ENCODE assay signal across 15 cellular contexts in the genomic region with DNA sequence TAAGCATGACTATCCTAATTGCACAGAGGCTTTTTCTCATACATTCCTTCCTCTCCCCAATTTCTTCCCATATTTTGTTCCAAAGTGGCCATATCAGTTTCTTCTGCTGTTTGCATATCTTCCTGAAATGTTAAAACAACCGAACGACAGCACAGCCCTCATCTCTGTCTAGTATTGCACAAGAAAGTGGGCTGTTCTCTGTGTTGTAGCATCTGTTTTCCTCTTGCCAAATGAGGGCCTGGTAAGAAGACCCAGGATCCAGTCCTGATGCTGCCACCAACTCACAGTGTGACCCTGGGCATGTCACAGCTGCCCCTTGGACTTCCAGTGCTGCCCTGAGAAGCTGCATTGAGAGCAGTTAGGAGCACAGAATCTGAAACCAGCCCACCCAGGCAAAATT. TPM values are rescaled to one million over a fixed set of nuclear protein-coding genes. Genes with fewer than 3 reads are reported as not detected.
A peak's percentile ranks its signal among the peaks of the same experiment; 100 is the strongest.
DNase-seq lines count a peak whose midpoint lies in the region; ATAC-seq and TF ChIP-seq lines count a peak whose summit lies in the region.
"Had no signal": no experiment of that assay in that cellular context is flagged by ENCODE, and none has a peak within 500 bp of the region (broad histone marks: within the 10 kb centered on the region; RNA-seq: fewer than 3 reads in every experiment).

No MANE protein-coding gene starts in this region.

- H3K9me3 ChIP-seq in BLaER1 treated with 17β-estradiol and CSF1 and Interleukin-3, amounts not matched to agents 10 nM and 100 nM (replicated peaks in 1 of 11): no peaks in the 10 kb centered on the region
- H3K9me3 ChIP-seq: heart left ventricle had no signal

- no peaks in the 10 kb centered on the region for H3K9me3 Mint-ChIP-seq in neural crest cell
- H3K9me3 Mint-ChIP-seq: activated naive CD4-positive, alpha-beta T cell treated with anti-CD3 and anti-CD28 coated beads for 36 hours had no signal

- H3K27ac Mint-ChIP-seq in neural crest cell (ENCODE audit: unreplicated experiment): no peak overlapping the region

- peaks cover 16 to 59% (median 29%) of the 10 kb centered on the region in 11 experiments for H3K36me3 ChIP-seq in BLaER1 treated with 17β-estradiol and CSF1 and Interleukin-3, amounts not matched to agents 10 nM and 100 nM

- no peaks in the 10 kb centered on the region; a peak in 2 of 22 replicates for H3K27me3 ChIP-seq in BLaER1 treated with 17β-estradiol and CSF1 and Interleukin-3, amounts not matched to agents 10 nM and 100 nM
- H3K27me3 ChIP-seq: heart left ventricle had no signal

- peaks cover 7% of the 10 kb centered on the region for H3K4me1 Mint-ChIP-seq in neural crest cell

- peaks cover 5% of the 10 kb centered on the region for H3K36me3 Mint-ChIP-seq in neural crest cell (ENCODE audit: low read depth)

- no peak for TF ChIP-seq CTCF in neural crest cell (conservative IDR thresholded peaks at IDR 0.05)

- H3K27me3 Mint-ChIP-seq in neural crest cell (ENCODE audit: low read depth): peaks cover 7% of the 10 kb centered on the region

- peak overlapping the region in 6 of 11 experiments; percentile 19 to 99 (median 56); a peak in 9 of 22 replicates for H3K9ac ChIP-seq in BLaER1 treated with 17β-estradiol and CSF1 and Interleukin-3, amounts not matched to agents 10 nM and 100 nM

- DNase-seq in LHCN-M2 (ENCODE audit: low read depth): peak; percentile 78
- DNase-seq in neural crest cell (ENCODE audit: low read depth, low spot score): no peak
- no peak for DNase-seq in NAMALWA (ENCODE audit: low spot score)
- DNase-seq in amniotic stem cell (lab: John Stamatoyannopoulos, UW): no peak
- no peak for DNase-seq in stimulated activated CD4-positive, alpha-beta T cell treated with anti-CD3 and anti-CD28 coated beads, Interleukin-2, amount 100 ng/mL, for 48 hours
- DNase-seq: activated CD4-positive, CD25-positive, alpha-beta regulatory T cell treated with anti-CD3 and anti-CD28 coated beads, Interleukin-2, amount 50 U/mL, for 72 hours; activated naive CD4-positive, alpha-beta T cell treated with anti-CD3 and anti-CD28 coated beads for 36 hours; heart left ventricle; left ventricle myocardium superior; NCI-H1436; NCI-H69; stimulated activated naive CD4-positive, alpha-beta T cell treated with Interleukin-2 at 50 U/mL for 16 hours had no signal

- peaks cover 41 to 74% (median 56%) of the 10 kb centered on the region in 10 experiments for H3K4me1 ChIP-seq in BLaER1 treated with 17β-estradiol and CSF1 and Interleukin-3, amounts not matched to agents 10 nM and 100 nM

- H4K20me1 ChIP-seq in BLaER1 treated with 17β-estradiol and CSF1 and Interleukin-3, amounts not matched to agents 10 nM and 100 nM: peaks cover 0 to 64% (median 0%) of the 10 kb centered on the region in 11 experiments; a peak in 7 of 22 replicates

- H3K4me2 ChIP-seq in BLaER1 treated with 17β-estradiol and CSF1 and Interleukin-3, amounts not matched to agents 10 nM and 100 nM: peak overlapping the region; percentile 32 to 97 (median 65); a peak in 20 of 22 replicates

- no peak for ATAC-seq in HG02885 (IDR thresholded peaks at IDR 0.05; ENCODE audit: poor library complexity, unreplicated experiment)
- ATAC-seq: heart left ventricle, left ventricle myocardium superior had no signal

- peak overlapping the region; percentile 34 to 99 (median 62); a peak in 21 of 22 replicates for H3K27ac ChIP-seq in BLaER1 treated with 17β-estradiol and CSF1 and Interleukin-3, amounts not matched to agents 10 nM and 100 nM
- peak overlapping the region; percentile 86 for H3K27ac ChIP-seq in cingulate gyrus (ENCODE audit: low read depth, low read length)

- peak overlapping the region; percentile 47 for H3K4me3 Mint-ChIP-seq in neural crest cell
- H3K4me3 Mint-ChIP-seq: activated naive CD4-positive, alpha-beta T cell treated with anti-CD3 and anti-CD28 coated beads for 36 hours had no signal

- peak overlapping the region in 2 of 10 experiments; percentile 75 to 91; a peak in 4 of 20 replicates for H3K4me3 ChIP-seq in BLaER1 treated with 17β-estradiol and CSF1 and Interleukin-3, amounts not matched to agents 10 nM and 100 nM

RNA-seq across cellular contexts. Expression of gene SLC31A2, which starts 4.1 kb away (rescaled TPM):
- 78.7 and 88.0 TPM in 2 replicates for total RNA-seq in LHCN-M2 (2014; rRNA removed)
- polyA plus RNA-seq in LHCN-M2 (2012): 32.9 TPM
- 3.0 and 3.6 TPM in 2 replicates for total RNA-seq in neural crest cell

Comparison
In these comparisons a context has a peak if more than half of its experiments do, and no peak if none do; other contexts are left out.
1. RNA of gene SLC31A2, which starts 4.1 kb away (total RNA-seq): 78.7 to 88.0 TPM in LHCN-M2; 3.0 to 3.6 TPM in neural crest cell; every median in the first group is over 10 times any median in the second.